31 cellular contexts compared by ENCODE assay signal in genomic region chr21:33700491-33700890, GRCh38.
"Had no signal": no experiment of that assay in that cellular context is flagged by ENCODE, and none has a peak within 500 bp of the region (broad histone marks: within the 10 kb centered on the region; RNA-seq: fewer than 3 reads in every experiment).

No MANE protein-coding gene starts in this region.

- H3K4me3 ChIP-seq: SJCRH30, SK-N-MC had no signal

- H3K27ac ChIP-seq: brain microvascular endothelial cell, SJCRH30, SK-N-MC had no signal

- H3K9me3 ChIP-seq: SJCRH30 had no signal

- H3K36me3 ChIP-seq: brain microvascular endothelial cell, SJCRH30 had no signal

- FAIRE-seq: TTC549 had no signal

- H3K27me3 ChIP-seq: brain microvascular endothelial cell, SJCRH30 had no signal

- DNase-seq: activated B cell treated with CpG ODN at 0.5 μM for 24 hours; activated CD4-positive, alpha-beta memory T cell treated with anti-CD3 and anti-CD28 coated beads for 36 hours; activated CD4-positive, alpha-beta T cell treated with anti-CD3 and anti-CD28 coated beads for 4 hours; activated CD4-positive, alpha-beta T cell treated with anti-CD3 and anti-CD28 coated beads, Interleukin-2, amount 50 U/mL, for 1 hour; activated CD4-positive, CD25-positive, alpha-beta regulatory T cell treated with anti-CD3 and anti-CD28 coated beads, Interleukin-2, amount 50 U/mL, for 72 hours; activated CD8-positive, alpha-beta memory T cell treated with anti-CD3 and anti-CD28 coated beads, Interleukin-2, amount 50 U/mL, for 4 hours; activated effector memory CD4-positive, alpha-beta T cell treated with Interleukin-2 at 50 U/mL for 16 hours; activated naive CD4-positive, alpha-beta T cell; activated naive CD4-positive, alpha-beta T cell treated with anti-CD3 and anti-CD28 coated beads, Interleukin-2, amount 50 U/mL, for 16 hours; activated naive CD8-positive, alpha-beta T cell treated with anti-CD3 and anti-CD28 coated beads for 36 hours; activated T-cell treated with anti-CD3 and anti-CD28 coated beads for 4 hours; activated T-cell treated with anti-CD3 and anti-CD28 coated beads, Interleukin-2, amount 50 U/mL, for 4 hours; amniotic stem cell; aorta; brain microvascular endothelial cell; central memory CD4-positive, alpha-beta T cell; Kasumi-1; KG1; MM.1S; MV-4-11; NCI-H1092; NCI-H1436 treated with DMSO at 0.1 percent for 48 hours; NCI-H1694 treated with DMSO at 0.1 percent for 48 hours; NCI-H2029; NCI-H345; NCI-H526 treated with DMSO at 0.1 percent for 48 hours; NCI-H774; SHP77; SJCRH30 had no signal
